8 cellular contexts compared by ENCODE assay signal in genomic region chr11:38791346-38791961, GRCh38.
DNase-seq lines count a peak whose midpoint lies in the region; ATAC-seq and TF ChIP-seq lines count a peak whose summit lies in the region.

No MANE protein-coding gene starts in this region.

- H3K4me3 ChIP-seq in uterus = no peak overlapping the region

- no peak for TF ChIP-seq POLR2A in uterus (IDR thresholded peaks at IDR 0.05)

- DNase-seq in COLO668 (lab: John Stamatoyannopoulos, UW; ENCODE audit: unreplicated experiment) (peak; percentile 26), NCI-H748 (lab: John Stamatoyannopoulos, UW; ENCODE audit: unreplicated experiment) (peak; percentile 61), brain pericyte (ENCODE audit: low read depth, low spot score) (peak; percentile 29), left kidney (ENCODE audit: low read depth, low spot score) (peak; percentile 84), uterus (no peak)
- DNase-seq in activated T-cell treated with anti-CD3 and anti-CD28 coated beads, Interleukin-2, amount 50 U/mL, for 48 hours = no peak

- H3K9me3 ChIP-seq in uterus = no peaks in the 10 kb centered on the region

- no peaks in the 10 kb centered on the region for H3K27me3 ChIP-seq in uterus

- peak in 3 of 4 experiments; percentile 19 to 49 (median 47) for TF ChIP-seq CTCF in uterus (IDR thresholded peaks at IDR 0.05)

- H3K4me1 ChIP-seq in uterus = no peaks in the 10 kb centered on the region

- H3K36me3 ChIP-seq in uterus = no peaks in the 10 kb centered on the region

- ATAC-seq in GM18868 (IDR thresholded peaks at IDR 0.05; ENCODE audit: unreplicated experiment) (peak; percentile 96), HG03442 (IDR thresholded peaks at IDR 0.05; ENCODE audit: unreplicated experiment) (peak; percentile 83)

- intact Hi-C loops in uterus (cut with DNase I; ENCODE audit: low total_unique reads) = no loop called here

- no peak overlapping the region for H3K27ac ChIP-seq in uterus

Comparison
In these comparisons a context has a peak if more than half of its experiments do, and no peak if none do; other contexts are left out.
1. DNase-seq: peak in COLO668 (single experiment), NCI-H748 (single experiment), brain pericyte (single experiment) and left kidney (single experiment); none in uterus (0 of 2) and activated T-cell treated with anti-CD3 and anti-CD28 coated beads, Interleukin-2, amount 50 U/mL, for 48 hours (0 of 2).